ENCODE assay signal across 25 cellular contexts in genomic region chr2:207315131-207315530, GRCh38.
DNase-seq lines count a peak whose midpoint lies in the region; ATAC-seq and TF ChIP-seq lines count a peak whose summit lies in the region.
"Had no signal": no experiment of that assay in that cellular context is flagged by ENCODE, and none has a peak within 500 bp of the region (broad histone marks: within the 10 kb centered on the region; RNA-seq: fewer than 3 reads in every experiment).

No MANE protein-coding gene starts in this region.

- H3K4me1 Mint-ChIP-seq in GM23338 = peaks cover 10% of the 10 kb centered on the region

- H3F3A ChIP-seq in GM23338 (replicated peaks; ENCODE audit: low read depth) (no peaks in the 10 kb centered on the region), PC-3 (ENCODE audit: low read length, unreplicated experiment) (no peaks in the 10 kb centered on the region)

- no peak for TF ChIP-seq EP300 in suprapubic skin (IDR thresholded peaks at IDR 0.05)

- CTCF ChIA-PET in PC-3 (lab: Charles Lee) = no interaction called here

- H3K4me1 ChIP-seq in GM23338 (ENCODE audit: insufficient read depth) (peaks cover 7% of the 10 kb centered on the region; the same call in 1 of the 2 replicates), Karpas-422 (ENCODE audit: low read length) (peaks cover 35% of the 10 kb centered on the region), PC-3 (ENCODE audit: insufficient read depth, low read length) (peaks cover 23% of the 10 kb centered on the region), suprapubic skin (peaks cover 6% of the 10 kb centered on the region)

- 87% methylated on average over 2 of the region's 2 CpGs for WGBS in suprapubic skin

- no peak for TF ChIP-seq POLR2A in suprapubic skin (IDR thresholded peaks at IDR 0.05)

- no peak overlapping the region for H3K4me3 Mint-ChIP-seq in GM23338
- H3K4me3 Mint-ChIP-seq: activated naive CD8-positive, alpha-beta T cell treated with anti-CD3 and anti-CD28 coated beads for 36 hours; CD4-positive, CD25-positive, alpha-beta regulatory T cell; naive thymus-derived CD8-positive, alpha-beta T cell; stimulated activated naive CD8-positive, alpha-beta T cell treated with anti-CD3 and anti-CD28 coated beads, Interleukin-15, Interleukin-2, amounts not matched to agents 100 ng/mL and 50 ng/mL, for 24 hours had no signal

- H3K27ac ChIP-seq in GM23338 (ENCODE audit: low read depth) (no peak overlapping the region), Karpas-422 (ENCODE audit: low read length) (peak overlapping the region; percentile 65), PC-3 (ENCODE audit: low read length) (no peak overlapping the region), suprapubic skin (no peak overlapping the region)
- H3K27ac ChIP-seq: coronary artery, SK-N-MC, tibial artery had no signal

- no peaks in the 10 kb centered on the region for H3K9me3 ChIP-seq in Karpas-422 (ENCODE audit: low read length)
- no peaks in the 10 kb centered on the region for H3K9me3 ChIP-seq in PC-3 (ENCODE audit: low read length)
- H3K9me3 ChIP-seq in suprapubic skin = no peaks in the 10 kb centered on the region
- H3K9me3 ChIP-seq: MG63, tibial artery had no signal

- no peak overlapping the region for H3K9ac ChIP-seq in Karpas-422 (ENCODE audit: low read length)
- H3K9ac ChIP-seq in PC-3 (ENCODE audit: low read length) = no peak overlapping the region

- peaks cover 8% of the 10 kb centered on the region; the same call in 1 of the 2 replicates for H3K9me2 ChIP-seq in GM23338 (ENCODE audit: insufficient read depth)
- H3K9me2 ChIP-seq in Karpas-422 (replicated peaks; ENCODE audit: insufficient read depth, low read length) = no peaks in the 10 kb centered on the region
- H3K9me2 ChIP-seq in PC-3 (replicated peaks; ENCODE audit: low read length) = no peaks in the 10 kb centered on the region

- H3K4me2 ChIP-seq in GM23338 = no peak overlapping the region
- H3K4me2 ChIP-seq in Karpas-422 (ENCODE audit: low read depth, low read length, poor library complexity, severe bottlenecking) = peak overlapping the region; percentile 54
- no peak overlapping the region for H3K4me2 ChIP-seq in PC-3 (ENCODE audit: low read length)

- no peaks in the 10 kb centered on the region for H3K36me3 ChIP-seq in GM23338 (ENCODE audit: insufficient read depth)
- no peaks in the 10 kb centered on the region for H3K36me3 ChIP-seq in Karpas-422 (ENCODE audit: insufficient read depth, low read length)
- no peaks in the 10 kb centered on the region for H3K36me3 ChIP-seq in PC-3 (ENCODE audit: low read depth, low read length)
- H3K36me3 ChIP-seq in suprapubic skin = no peaks in the 10 kb centered on the region
- H3K36me3 ChIP-seq: MG63, tibial artery had no signal

- H2AFZ ChIP-seq in GM23338 (peak overlapping the region; percentile 87; the same call in 1 of the 2 replicates), Karpas-422 (ENCODE audit: low read length) (peak overlapping the region; percentile 29), PC-3 (ENCODE audit: low read length) (0 out of 2 replicates have a peak overlapping the region, but pooled peaks have one; percentile 2)

- H3K27me3 ChIP-seq in GM23338 (ENCODE audit: insufficient read depth) = no peaks in the 10 kb centered on the region
- H3K27me3 ChIP-seq in Karpas-422 (ENCODE audit: low read length) = no peaks in the 10 kb centered on the region
- no peaks in the 10 kb centered on the region for H3K27me3 ChIP-seq in PC-3 (ENCODE audit: low read length)
- H3K27me3 ChIP-seq in suprapubic skin = no peaks in the 10 kb centered on the region
- H3K27me3 ChIP-seq: MG63, tibial artery had no signal

- intact Hi-C loops in PC-3 (cut with micrococcal nuclease) = loop anchor here (5.0 kb wide), 1 partner anchor 148 kb away; the partner anchor contains the start of gene KLF7

- H3K27ac Mint-ChIP-seq in GM23338 = 0 out of 2 replicates have a peak overlapping the region, but pooled peaks have one; percentile 15
- H3K27ac Mint-ChIP-seq: activated naive CD8-positive, alpha-beta T cell treated with anti-CD3 and anti-CD28 coated beads for 36 hours; CD4-positive, CD25-positive, alpha-beta regulatory T cell; naive thymus-derived CD8-positive, alpha-beta T cell; stimulated activated naive CD8-positive, alpha-beta T cell treated with anti-CD3 and anti-CD28 coated beads, Interleukin-15, Interleukin-2, amounts not matched to agents 100 ng/mL and 50 ng/mL, for 24 hours had no signal

- POLR2A ChIA-PET in PC-3 (lab: Charles Lee; ENCODE audit: unreplicated experiment) = interaction anchor here (0.6 kb wide), 1 partner anchor 87 kb away, joined by 3 read pairs; no protein-coding TSS in a partner anchor

- H3K9me3 Mint-ChIP-seq in GM23338 = no peaks in the 10 kb centered on the region
- H3K9me3 Mint-ChIP-seq: activated naive CD8-positive, alpha-beta T cell treated with anti-CD3 and anti-CD28 coated beads for 36 hours; naive thymus-derived CD8-positive, alpha-beta T cell; stimulated activated naive CD8-positive, alpha-beta T cell treated with anti-CD3 and anti-CD28 coated beads, Interleukin-15, Interleukin-2, amounts not matched to agents 100 ng/mL and 50 ng/mL, for 24 hours had no signal

- H4K20me1 ChIP-seq in GM23338 (replicated peaks; ENCODE audit: insufficient read depth) = no peaks in the 10 kb centered on the region
- H4K20me1 ChIP-seq in Karpas-422 (ENCODE audit: insufficient read depth, low read depth, low read length) = no peaks in the 10 kb centered on the region
- no peaks in the 10 kb centered on the region for H4K20me1 ChIP-seq in PC-3 (ENCODE audit: low read length)

- DNase-seq in GM23338 (ENCODE audit: low spot score) (no peak), Karpas-422 (peak; percentile 92), PC-3 (peak; percentile 35), fibroblast of peridontal ligament (ENCODE audit: extremely low read depth) (peak; percentile 19), NCI-H2081 treated with DMSO at 0.1 percent for 48 hours (lab: John Stamatoyannopoulos, UW) (no peak), suprapubic skin (ENCODE audit: low spot score in 2 of 2) (no peak)
- DNase-seq in central memory CD4-positive, alpha-beta T cell = no peak
- DNase-seq: activated CD4-positive, alpha-beta T cell treated with anti-CD3 and anti-CD28 coated beads, Interleukin-2, amount 50 U/mL, for 48 hours; activated CD4-positive, CD25-positive, alpha-beta regulatory T cell; activated CD8-positive, alpha-beta memory T cell treated with anti-CD3 and anti-CD28 coated beads, Interleukin-2, amount 50 U/mL, for 48 hours; activated naive CD8-positive, alpha-beta T cell treated with anti-CD3 and anti-CD28 coated beads for 36 hours; CD4-positive, CD25-positive, alpha-beta regulatory T cell; DMS153; MG63; naive thymus-derived CD8-positive, alpha-beta T cell; NCI-H1417 treated with DMSO at 0.1 percent for 48 hours; right cardiac atrium; stimulated activated CD4-positive, alpha-beta T cell treated with anti-CD3 and anti-CD28 coated beads, Interleukin-12 subunit alpha, Interleukin-12 subunit beta, amount 100 ng/mL, for 4 hours; stimulated activated CD4-positive, alpha-beta T cell treated with anti-CD3 and anti-CD28 coated beads, Interleukin-4, amount 100 ng/mL, for 4 hours; tibial artery had no signal

- H3K79me2 ChIP-seq in GM23338 (replicated peaks; ENCODE audit: insufficient read depth) (no peaks in the 10 kb centered on the region), Karpas-422 (ENCODE audit: low read length) (no peaks in the 10 kb centered on the region), PC-3 (ENCODE audit: low read length) (no peaks in the 10 kb centered on the region)

- peaks cover 4% of the 10 kb centered on the region for H3K27me3 Mint-ChIP-seq in GM23338 (ENCODE audit: insufficient read depth, low read depth, poor library complexity)
- H3K27me3 Mint-ChIP-seq: activated naive CD8-positive, alpha-beta T cell treated with anti-CD3 and anti-CD28 coated beads for 36 hours; stimulated activated naive CD8-positive, alpha-beta T cell treated with anti-CD3 and anti-CD28 coated beads, Interleukin-15, Interleukin-2, amounts not matched to agents 100 ng/mL and 50 ng/mL, for 24 hours had no signal

- ATAC-seq in GM23338 = no peak; the same call in 2 of the 3 replicates
- ATAC-seq in PC-3 = no peak
- no peak for ATAC-seq in GM21360 (IDR thresholded peaks at IDR 0.05; ENCODE audit: unreplicated experiment)
- ATAC-seq: HepG2; naive thymus-derived CD8-positive, alpha-beta T cell; right cardiac atrium had no signal

- H3K36me3 Mint-ChIP-seq in GM23338 (ENCODE audit: low read depth) = no peaks in the 10 kb centered on the region
- H3K36me3 Mint-ChIP-seq: activated naive CD8-positive, alpha-beta T cell treated with anti-CD3 and anti-CD28 coated beads for 36 hours; CD4-positive, CD25-positive, alpha-beta regulatory T cell; naive thymus-derived CD8-positive, alpha-beta T cell had no signal

- BruUV-seq in PC-3 (replicated peaks; lab: Mats Ljungman, UMichigan) = no TSS peak

- H3K4me3 ChIP-seq in GM23338 (no peak overlapping the region), Karpas-422 (ENCODE audit: low read length) (peak overlapping the region; percentile 28; the same call in 1 of the 2 replicates), PC-3 (ENCODE audit: low read length) (no peak overlapping the region), suprapubic skin (no peak overlapping the region)
- H3K4me3 ChIP-seq: coronary artery, MG63, SK-N-MC, tibial artery had no signal

- TF ChIP-seq CTCF in GM23338 (conservative IDR thresholded peaks at IDR 0.05; ENCODE audit: low read depth in 2 of 2) (no peak), PC-3 (conservative IDR thresholded peaks at IDR 0.05; ENCODE audit: low read depth, low read length) (no peak), suprapubic skin (IDR thresholded peaks at IDR 0.05) (no peak)

TF ChIP-seq in GM23338, 12 proteins besides CTCF, POLR2A, EP300 and RAD21:
- no peak for TF ChIP-seq ETS1 (IDR thresholded peaks at IDR 0.05)

Comparison
In these comparisons a context has a peak if more than half of its experiments do, and no peak if none do; other contexts are left out.
1. DNase-seq: peak in Karpas-422 (single experiment), PC-3 (single experiment) and fibroblast of peridontal ligament (single experiment); none in GM23338 (single experiment), central memory CD4-positive, alpha-beta T cell (single experiment), NCI-H2081 treated with DMSO at 0.1 percent for 48 hours (single experiment) and suprapubic skin (0 of 2).
2. H2AFZ ChIP-seq: peak in every context shown above with its lines; median percentile 87 in GM23338; 29 in Karpas-422; 2 in PC-3.